ENCODE assay signal across 23 cellular contexts in the genomic region with DNA sequence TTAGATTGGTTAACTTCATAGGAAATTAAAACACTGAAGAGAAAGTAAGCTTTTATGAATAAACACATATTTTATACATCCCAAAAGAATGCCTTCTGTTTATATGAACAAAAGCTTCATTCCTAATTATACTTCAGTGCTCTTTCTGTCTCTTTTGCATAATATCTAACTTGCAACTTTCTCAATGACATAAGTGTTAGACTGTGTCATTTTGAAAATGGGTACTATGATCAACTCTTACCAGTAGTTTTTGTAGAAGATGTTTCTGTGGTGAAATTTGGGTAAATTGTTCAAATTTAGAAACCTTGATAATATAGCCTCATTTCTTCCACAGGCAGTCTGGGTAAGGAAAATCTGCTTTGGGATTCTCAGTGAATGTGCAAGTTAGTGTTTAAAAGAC.
DNase-seq lines count a peak whose midpoint lies in the region; ATAC-seq and TF ChIP-seq lines count a peak whose summit lies in the region.
"Had no signal": no experiment of that assay in that cellular context is flagged by ENCODE, and none has a peak within 500 bp of the region (broad histone marks: within the 10 kb centered on the region; RNA-seq: fewer than 3 reads in every experiment).

No MANE protein-coding gene starts in this region.

- H3K4me3 ChIP-seq in mucosa of descending colon (no peak overlapping the region), vagina (no peak overlapping the region)
- H3K4me3 ChIP-seq: dorsolateral prefrontal cortex, gastroesophageal sphincter, K562, left lung, right atrium auricular region, SJSA1, upper lobe of right lung had no signal

- DNase-seq in NCI-H146 treated with DMSO at 0.1 percent for 48 hours (lab: John Stamatoyannopoulos, UW; ENCODE audit: unreplicated experiment) (no peak), RPMI8226 (no peak), mucosa of descending colon (no peak), vagina (ENCODE audit: extremely low spot score in 2 of 2) (no peak)
- DNase-seq: activated B cell treated with CpG ODN at 0.5 μM for 24 hours; activated CD8-positive, alpha-beta memory T cell treated with anti-CD3 and anti-CD28 coated beads for 24 hours; DMS53; dorsolateral prefrontal cortex; left lung; NCI-H2081; NCI-H524 treated with DMSO at 0.1 percent for 48 hours; nucleus accumbens; stimulated activated naive CD4-positive, alpha-beta T cell; T-helper 2 cell; upper lobe of right lung had no signal

- H3K36me3 ChIP-seq in mucosa of descending colon (ENCODE audit: low read depth) (no peaks in the 10 kb centered on the region), vagina (no peaks in the 10 kb centered on the region)
- H3K36me3 ChIP-seq: gastroesophageal sphincter, left lung, right atrium auricular region, SJSA1, upper lobe of right lung had no signal

- no peaks in the 10 kb centered on the region for H3K27me3 ChIP-seq in vagina
- H3K27me3 ChIP-seq: dorsolateral prefrontal cortex, gastroesophageal sphincter, left lung, right atrium auricular region, SJSA1, upper lobe of right lung had no signal

- no peak overlapping the region for H3K27ac ChIP-seq in vagina
- H3K27ac ChIP-seq: gastroesophageal sphincter, left lung, right atrium auricular region, SJSA1, upper lobe of right lung had no signal

- TF ChIP-seq POLR2A in vagina (IDR thresholded peaks at IDR 0.05) = no peak

- peak; percentile 97 for ATAC-seq in GM18520 (IDR thresholded peaks at IDR 0.05; ENCODE audit: unreplicated experiment)
- peak; percentile 75 for ATAC-seq in GM21381 (IDR thresholded peaks at IDR 0.05; ENCODE audit: unreplicated experiment)
- ATAC-seq in HG02840 (IDR thresholded peaks at IDR 0.05; ENCODE audit: low FRiP score, unreplicated experiment) = peak; percentile 68
- ATAC-seq in HG03457 (IDR thresholded peaks at IDR 0.05; ENCODE audit: unreplicated experiment) = peak; percentile 91
- ATAC-seq in mucosa of descending colon = no peak
- ATAC-seq: gastroesophageal sphincter, K562, left lung, upper lobe of right lung had no signal

- no peak for TF ChIP-seq CTCF in mucosa of descending colon (IDR thresholded peaks at IDR 0.05)
- TF ChIP-seq CTCF in vagina (IDR thresholded peaks at IDR 0.05) = no peak

- H3K4me1 ChIP-seq in mucosa of descending colon (ENCODE audit: low read depth) (no peaks in the 10 kb centered on the region), vagina (no peaks in the 10 kb centered on the region)
- H3K4me1 ChIP-seq: gastroesophageal sphincter, left lung, right atrium auricular region, SJSA1, upper lobe of right lung had no signal

- H3K9me3 ChIP-seq in mucosa of descending colon (no peaks in the 10 kb centered on the region), vagina (no peaks in the 10 kb centered on the region)
- H3K9me3 ChIP-seq: gastroesophageal sphincter, left lung, right atrium auricular region, SJSA1, upper lobe of right lung had no signal

- intact Hi-C loops in mucosa of descending colon (cut with DNase I, micrococcal nuclease) = no loop called here
- intact Hi-C loops in vagina (cut with DNase I) = no loop called here
